Comparison of ENCODE assay signal across 14 cellular contexts in genomic region chr7:150990416-150991186, GRCh38. TPM values are rescaled to one million over a fixed set of nuclear protein-coding genes. Genes with fewer than 3 reads are reported as not detected.
A peak's percentile ranks its signal among the peaks of the same experiment; 100 is the strongest.
DNase-seq lines count a peak whose midpoint lies in the region; ATAC-seq and TF ChIP-seq lines count a peak whose summit lies in the region.
"Had no signal": no experiment of that assay in that cellular context is flagged by ENCODE, and none has a peak within 500 bp of the region (broad histone marks: within the 10 kb centered on the region; RNA-seq: fewer than 3 reads in every experiment).

Gene NOS3, plus strand, starts transcription at chr7:150991017. Its CDS starts 2,787 bp downstream, at chr7:150993804.

- POLR2A ChIA-PET in activated CD4-positive, alpha-beta memory T cell treated with anti-CD3 and anti-CD28 coated beads for 36 hours (lab: Charles Lee) = no interaction called here
- POLR2A ChIA-PET in A673 (lab: Charles Lee; ENCODE audit: low non-redundant PET) = no interaction called here

- ATAC-seq in heart right ventricle = no peak
- ATAC-seq in HG03108 (IDR thresholded peaks at IDR 0.05; ENCODE audit: unreplicated experiment) = no peak

- 95% methylated on average over 12 of the region's 12 CpGs for WGBS in heart right ventricle, 2 donors

- DNase-seq in NCI-H2196 (lab: John Stamatoyannopoulos, UW; ENCODE audit: unreplicated experiment) (peak; percentile 27), NCI-H2196 treated with DMSO at 0.1 percent for 48 hours (lab: John Stamatoyannopoulos, UW; ENCODE audit: unreplicated experiment) (no peak), heart right ventricle (no peak), renal cortical epithelial cell (ENCODE audit: low read depth) (peak; percentile 14), NCI-H2081 (lab: John Stamatoyannopoulos, UW) (no peak), A673 (ENCODE audit: low spot score) (no peak)
- no peak for DNase-seq in activated CD4-positive, alpha-beta memory T cell treated with anti-CD3 and anti-CD28 coated beads for 36 hours
- DNase-seq: 8988T; DND-41; KG1; NCI-H2029; NK-92 treated with Interleukin-12 subunit alpha and Interleukin-12 subunit beta, amount 100 ng/mL, for 24 hours; sigmoid colon had no signal

- BruUV-seq in A673 (replicated peaks; lab: Mats Ljungman, UMichigan) = no TSS peak

- no peak within 1 kb of the TSS for H3K4me3 ChIP-seq in heart right ventricle
- no peak within 1 kb of the TSS for H3K4me3 ChIP-seq in A673 (ENCODE audit: low read depth, low read length, poor library complexity, severe bottlenecking)
- H3K4me3 ChIP-seq: sigmoid colon had no signal

- H3K27ac ChIP-seq in heart right ventricle (peak within 1 kb of the TSS in 3 of 10 donors; percentile 83 to 90 (median 85)), A673 (ENCODE audit: low read depth, low read length, poor library complexity, severe bottlenecking) (no peak within 1 kb of the TSS)

- peaks cover 25% of the 10 kb centered on the region for H3K9me3 Mint-ChIP-seq in activated CD4-positive, alpha-beta memory T cell treated with anti-CD3 and anti-CD28 coated beads for 36 hours

- peaks cover 8 to 71% (median 43%) of the 10 kb centered on the region in 9 donors for H3K4me1 ChIP-seq in heart right ventricle
- no peaks in the 10 kb centered on the region for H3K4me1 ChIP-seq in A673 (ENCODE audit: insufficient read depth, low read length, poor library complexity, severe bottlenecking)

- H3K36me3 ChIP-seq in heart right ventricle = no peaks in the 10 kb centered on the region
- H3K36me3 ChIP-seq in A673 (ENCODE audit: insufficient read depth, low read length, poor library complexity, severe bottlenecking) = no peaks in the 10 kb centered on the region
- H3K36me3 ChIP-seq: sigmoid colon had no signal

- peaks cover 0 to 15% (median 0%) of the 10 kb centered on the region in 7 donors for H3K27me3 ChIP-seq in heart right ventricle
- H3K27me3 ChIP-seq in A673 (replicated peaks; ENCODE audit: insufficient read depth, low read depth, low read length, poor library complexity) = no peaks in the 10 kb centered on the region
- H3K27me3 ChIP-seq: sigmoid colon had no signal

- H3K4me1 Mint-ChIP-seq in activated CD4-positive, alpha-beta memory T cell treated with anti-CD3 and anti-CD28 coated beads for 36 hours (ENCODE audit: low read depth) = peaks cover 34% of the 10 kb centered on the region

- H3K27ac Mint-ChIP-seq in activated CD4-positive, alpha-beta memory T cell treated with anti-CD3 and anti-CD28 coated beads for 36 hours = no peak within 1 kb of the TSS

- CTCF ChIA-PET in activated CD4-positive, alpha-beta memory T cell treated with anti-CD3 and anti-CD28 coated beads for 36 hours (lab: Charles Lee) = interaction anchor here (0.8 to 7.4 kb wide), 6 partner anchors 10 to 114 kb away, joined by 3 to 53 read pairs (median 10); no protein-coding TSS in a partner anchor
- CTCF ChIA-PET in A673 (lab: Charles Lee) = no interaction called here

- H3K4me3 Mint-ChIP-seq in activated CD4-positive, alpha-beta memory T cell treated with anti-CD3 and anti-CD28 coated beads for 36 hours = no peak within 1 kb of the TSS

- TF ChIP-seq CTCF in heart right ventricle (IDR thresholded peaks at IDR 0.05) (no peak), A673 (conservative IDR thresholded peaks at IDR 0.05; ENCODE audit: low read depth, low read length) (no peak)

- intact Hi-C loops in activated CD4-positive, alpha-beta memory T cell treated with anti-CD3 and anti-CD28 coated beads for 36 hours (cut with micrococcal nuclease) = no loop called here
- intact Hi-C loops in heart right ventricle (cut with DNase I) (no loop called here), A673 (cut with micrococcal nuclease; ENCODE audit: unreplicated experiment) (no loop called here)

- H3K27me3 Mint-ChIP-seq in activated CD4-positive, alpha-beta memory T cell treated with anti-CD3 and anti-CD28 coated beads for 36 hours = no peaks in the 10 kb centered on the region

- peaks cover 3% of the 10 kb centered on the region for H3K36me3 Mint-ChIP-seq in activated CD4-positive, alpha-beta memory T cell treated with anti-CD3 and anti-CD28 coated beads for 36 hours

- peaks cover 0 to 18% (median 0%) of the 10 kb centered on the region in 11 donors for H3K9me3 ChIP-seq in heart right ventricle
- H3K9me3 ChIP-seq in A673 (ENCODE audit: low read depth, low read length, poor library complexity, severe bottlenecking) = no peaks in the 10 kb centered on the region
- H3K9me3 ChIP-seq: sigmoid colon had no signal

RNA-seq across cellular contexts. Expression of gene NOS3, which starts in this region (rescaled TPM):
- 10 to 100 TPM; 10.4 to 13.2 TPM for total RNA-seq in activated CD4-positive, alpha-beta memory T cell treated with anti-CD3 and anti-CD28 coated beads for 36 hours
- total RNA-seq in heart right ventricle = 10 to 100 TPM in 9 of 10 donors, 1 to 10 TPM in 1; 10.0 to 53.3 (median 13.3) TPM
- 10 to 100 TPM; 11.1 to 25.5 TPM for polyA plus RNA-seq in heart right ventricle
- total RNA-seq in renal cortical epithelial cell = 0.15 and 0.35 TPM in 2 replicates
- total RNA-seq in A673 (2021) = 0.75 and 1.4 TPM in 2 replicates

Comparison
In these comparisons a context has a peak if more than half of its experiments do, and no peak if none do; other contexts are left out.
1. Peak in DNase-seq in renal cortical epithelial cell; RNA of the gene not detected or under 1 TPM.